13 cellular contexts compared by ENCODE assay signal in genomic region chr2:223042704-223043118, GRCh38. TPM values are rescaled to one million over a fixed set of nuclear protein-coding genes. Genes with fewer than 3 reads are reported as not detected.
DNase-seq lines count a peak whose midpoint lies in the region; ATAC-seq, FAIRE-seq and TF ChIP-seq lines count a peak whose summit lies in the region.
"Had no signal": no experiment of that assay in that cellular context is flagged by ENCODE, and none has a peak within 500 bp of the region (broad histone marks: within the 10 kb centered on the region; RNA-seq: fewer than 3 reads in every experiment).

No MANE protein-coding gene starts in this region.

- WGBS in SK-N-SH (ENCODE audit: low lambda C conversion rate): 71% methylated on average over 1 of the region's 1 CpG
- WGBS in heart left ventricle, 4 donors: 83 to 100% (median 86%) methylated on average over 1 of the region's 1 CpG

- H3K4me3 ChIP-seq in SK-N-SH (ENCODE audit: low read depth in 2 of 2, low read length in 1 of 2): no peak overlapping the region
- H3K4me3 ChIP-seq in fibroblast of lung (replicated peaks in 1 of 4; ENCODE audit: control extremely low read depth in 1 of 4, insufficient read depth in 1 of 4, low read depth in 3 of 4, low read length in 4 of 4): no peak overlapping the region
- no peak overlapping the region for H3K4me3 ChIP-seq in tibial artery
- no peak overlapping the region for H3K4me3 ChIP-seq in heart left ventricle
- H3K4me3 ChIP-seq in HAP-1: no peak overlapping the region
- H3K4me3 ChIP-seq: testis had no signal

- in situ Hi-C loops in HAP-1 (cut with MboI; ENCODE audit: low sequenced_read_pairs): no loop called here

- H3K27me3 ChIP-seq in SK-N-SH (ENCODE audit: insufficient read depth) (no peaks in the 10 kb centered on the region), fibroblast of lung (ENCODE audit: control insufficient read depth, insufficient read depth, low read length) (no peaks in the 10 kb centered on the region), tibial artery (no peaks in the 10 kb centered on the region), heart left ventricle (no peaks in the 10 kb centered on the region), HAP-1 (ENCODE audit: low read depth) (no peaks in the 10 kb centered on the region)
- H3K27me3 ChIP-seq: testis had no signal

- TF ChIP-seq RAD21 in SK-N-SH (IDR thresholded peaks at IDR 0.05; ENCODE audit: low read length): no peak

- no peak overlapping the region for H3K4me2 ChIP-seq in SK-N-SH
- no peak overlapping the region for H3K4me2 ChIP-seq in fibroblast of lung (ENCODE audit: extremely low read depth, insufficient read depth, low read length)

- intact Hi-C loops in tibial artery (cut with DNase I; ENCODE audit: low total_unique reads) (no loop called here), heart left ventricle (cut with DNase I) (loop anchor here in 3 of 10 donors (5.0 to 10.0 kb wide), 3 partner anchors 35 to 48 kb away; no protein-coding TSS in a partner anchor)

- no peak for DNase-seq in SK-N-SH
- DNase-seq in RCC 7860 (ENCODE audit: low spot score): peak; percentile 83
- DNase-seq in fibroblast of lung (ENCODE audit: low read depth in 2 of 2): peak; percentile 35 to 55
- no peak for DNase-seq in tibial artery
- DNase-seq in heart left ventricle: no peak
- DNase-seq in HAP-1 (ENCODE audit: low spot score in 2 of 2): no peak
- DNase-seq: DMS79 treated with DMSO at 0.1 percent for 48 hours, right cardiac atrium, testis had no signal

- peak overlapping the region; percentile 16 to 99; a peak in 3 of 4 replicates for H3K27ac ChIP-seq in SK-N-SH (ENCODE audit: low read depth in 2 of 2, low read length in 1 of 2)
- H3K27ac ChIP-seq in fibroblast of lung (ENCODE audit: insufficient read depth, low read length): peak overlapping the region; percentile 59
- peak overlapping the region; percentile 76 to 83 for H3K27ac ChIP-seq in tibial artery
- H3K27ac ChIP-seq in heart left ventricle: peak overlapping the region in 1 of 12 donors; percentile 25
- H3K27ac ChIP-seq: testis had no signal

- no peak for TF ChIP-seq POLR2A in heart left ventricle (IDR thresholded peaks at IDR 0.05)

- no peaks in the 10 kb centered on the region for H4K20me1 ChIP-seq in SK-N-SH (ENCODE audit: insufficient read depth)
- H4K20me1 ChIP-seq in fibroblast of lung (ENCODE audit: control insufficient read depth, extremely low read depth, insufficient read depth, low read length): no peaks in the 10 kb centered on the region

- H2AFZ ChIP-seq in SK-N-SH (ENCODE audit: low read depth) (peak overlapping the region; percentile 11; the same call in 1 of the 2 replicates), fibroblast of lung (ENCODE audit: low read length) (no peak overlapping the region)

- H3K79me2 ChIP-seq in SK-N-SH (ENCODE audit: insufficient read depth) (no peaks in the 10 kb centered on the region), fibroblast of lung (ENCODE audit: control insufficient read depth, insufficient read depth, low read length) (no peaks in the 10 kb centered on the region)

- H3K9ac ChIP-seq in SK-N-SH (no peak overlapping the region), fibroblast of lung (ENCODE audit: insufficient read depth, low read length) (no peak overlapping the region)

- peak; percentile 88 for FAIRE-seq in RCC 7860 (lab: Jason Lieb, UNC)
- FAIRE-seq: A204.1 had no signal

- H3K9me3 ChIP-seq in SK-N-SH: no peaks in the 10 kb centered on the region
- H3K9me3 ChIP-seq in fibroblast of lung (ENCODE audit: control insufficient read depth, insufficient read depth, low read depth, low read length): no peaks in the 10 kb centered on the region
- no peaks in the 10 kb centered on the region for H3K9me3 ChIP-seq in tibial artery
- H3K9me3 ChIP-seq in heart left ventricle: no peaks in the 10 kb centered on the region
- no peaks in the 10 kb centered on the region for H3K9me3 ChIP-seq in HAP-1
- H3K9me3 ChIP-seq: testis had no signal

- peak in 1 of 2 experiments; percentile 20; a peak in 1 of 4 replicates for TF ChIP-seq EP300 in SK-N-SH (IDR thresholded peaks at IDR 0.05; ENCODE audit: borderline replicate concordance in 1 of 2, low read depth in 1 of 2, low read length in 1 of 2)

- ATAC-seq in SK-N-SH treated with all-trans-retinoic acid at 6 μM for 48 hours (no peak), heart left ventricle (no peak), GM21529 (IDR thresholded peaks at IDR 0.05; ENCODE audit: unreplicated experiment) (no peak)
- ATAC-seq: right cardiac atrium had no signal

- H3F3A ChIP-seq in SK-N-SH (replicated peaks; ENCODE audit: insufficient read depth): peaks cover 42% of the 10 kb centered on the region

- POLR2A ChIA-PET in SK-N-SH (lab: Yijun Ruan, JAX): no interaction called here

- H3K36me3 ChIP-seq in SK-N-SH (replicated peaks in 1 of 2; ENCODE audit: control insufficient read depth in 1 of 2, insufficient read depth in 2 of 2, low read length in 1 of 2) (no peaks in the 10 kb centered on the region), fibroblast of lung (ENCODE audit: control insufficient read depth, insufficient read depth, low read length) (no peaks in the 10 kb centered on the region), tibial artery (no peaks in the 10 kb centered on the region), heart left ventricle (no peaks in the 10 kb centered on the region), HAP-1 (replicated peaks) (no peaks in the 10 kb centered on the region)

- no peaks in the 10 kb centered on the region for H3K9me2 ChIP-seq in SK-N-SH

- TF ChIP-seq CTCF in SK-N-SH (IDR thresholded peaks at IDR 0.05): no peak
- no peak for TF ChIP-seq CTCF in fibroblast of lung (conservative IDR thresholded peaks at IDR 0.05 in 1 of 2, IDR thresholded peaks at IDR 0.05 in 1 of 2; ENCODE audit: low read depth in 1 of 2, low read length in 2 of 2)
- no peak for TF ChIP-seq CTCF in tibial artery (IDR thresholded peaks at IDR 0.05)
- TF ChIP-seq CTCF in heart left ventricle (IDR thresholded peaks at IDR 0.05): no peak

- H3K4me1 ChIP-seq in SK-N-SH (ENCODE audit: control insufficient read depth in 1 of 2, insufficient read depth in 2 of 2, low read depth in 1 of 2, low read length in 1 of 2) (peaks cover 12 to 55% of the 10 kb centered on the region in 2 experiments), fibroblast of lung (ENCODE audit: control insufficient read depth, extremely low read depth, insufficient read depth, low read length) (peaks cover 17% of the 10 kb centered on the region), tibial artery (peaks cover 0 to 49% (median 14%) of the 10 kb centered on the region in 4 donors), heart left ventricle (peaks cover 0 to 20% (median 8%) of the 10 kb centered on the region in 12 donors), HAP-1 (no peaks in the 10 kb centered on the region)
- H3K4me1 ChIP-seq: testis had no signal

- CTCF ChIA-PET in SK-N-SH (lab: Yijun Ruan, JAX): no interaction called here

TF ChIP-seq in SK-N-SH, 30 proteins besides CTCF, POLR2A, EP300 and RAD21:
- no peak for TF ChIP-seq TAF1 (IDR thresholded peaks at IDR 0.05; ENCODE audit: borderline replicate concordance, low read depth, low read length)
- TF ChIP-seq EZH2phosphoT487 (IDR thresholded peaks at IDR 0.05; ENCODE audit: borderline replicate concordance, low read depth): no peak
- TF ChIP-seq JUND (IDR thresholded peaks at IDR 0.05): no peak
- no peak for TF ChIP-seq MEF2A (IDR thresholded peaks at IDR 0.05; ENCODE audit: borderline replicate concordance, low read depth)
- peak; percentile 22; the same call in 1 of the 2 replicates for TF ChIP-seq TCF12 (IDR thresholded peaks at IDR 0.05)
- no peak for TF ChIP-seq NFIC (IDR thresholded peaks at IDR 0.05; ENCODE audit: borderline replicate concordance)
- TF ChIP-seq NRF1 (IDR thresholded peaks at IDR 0.05; ENCODE audit: low read depth, low read length): no peak

TF ChIP-seq in SK-N-SH treated with all-trans-retinoic acid at 6 μM for 48 hours, 23 proteins besides CTCF, POLR2A, EP300 and RAD21:
- TF ChIP-seq ZNF70 (CRISPR knock-in tag; IDR thresholded peaks at IDR 0.05) (no peak), ZNF8 (CRISPR knock-in tag; IDR thresholded peaks at IDR 0.05) (no peak), ISL1 (CRISPR knock-in tag; IDR thresholded peaks at IDR 0.05) (no peak), ZC3H10 (CRISPR knock-in tag; IDR thresholded peaks at IDR 0.05) (no peak), GLIS3 (CRISPR knock-in tag; IDR thresholded peaks at IDR 0.05) (no peak), OSR1 (CRISPR knock-in tag; IDR thresholded peaks at IDR 0.05) (no peak), PPARA (CRISPR knock-in tag; IDR thresholded peaks at IDR 0.05; ENCODE audit: borderline replicate concordance) (no peak), BACH2 (CRISPR knock-in tag; IDR thresholded peaks at IDR 0.05; ENCODE audit: borderline replicate concordance) (no peak)
- TF ChIP-seq, protein P1, sequence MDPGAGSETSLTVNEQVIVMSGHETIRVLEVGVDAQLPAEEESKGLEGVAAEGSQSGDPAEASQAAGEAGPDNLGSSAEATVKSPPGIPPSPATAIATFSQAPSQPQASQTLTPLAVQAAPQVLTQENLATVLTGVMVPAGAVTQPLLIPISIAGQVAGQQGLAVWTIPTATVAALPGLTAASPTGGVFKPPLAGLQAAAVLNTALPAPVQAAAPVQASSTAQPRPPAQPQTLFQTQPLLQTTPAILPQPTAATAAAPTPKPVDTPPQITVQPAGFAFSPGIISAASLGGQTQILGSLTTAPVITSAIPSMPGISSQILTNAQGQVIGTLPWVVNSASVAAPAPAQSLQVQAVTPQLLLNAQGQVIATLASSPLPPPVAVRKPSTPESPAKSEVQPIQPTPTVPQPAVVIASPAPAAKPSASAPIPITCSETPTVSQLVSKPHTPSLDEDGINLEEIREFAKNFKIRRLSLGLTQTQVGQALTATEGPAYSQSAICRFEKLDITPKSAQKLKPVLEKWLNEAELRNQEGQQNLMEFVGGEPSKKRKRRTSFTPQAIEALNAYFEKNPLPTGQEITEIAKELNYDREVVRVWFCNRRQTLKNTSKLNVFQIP (CRISPR knock-in tag; IDR thresholded peaks at IDR 0.05; ENCODE audit: borderline replicate concordance, low read depth): no peak

RNA-seq across cellular contexts. Expression of gene KCNE4, which starts 9.3 kb away (rescaled TPM):
- 0.19 and 0.20 TPM in 2 replicates for polyA plus RNA-seq in SK-N-SH (2012; rRNA removed)
- polyA plus RNA-seq in SK-N-SH (2012; cell fraction: cytosol; rRNA removed): 0.24 and 0.27 TPM in 2 replicates
- polyA plus RNA-seq in SK-N-SH (2012; cell fraction: nucleus; rRNA removed): 0.18 and 0.29 TPM in 2 replicates
- 11.0 and 25.3 TPM in 2 replicates for total RNA-seq in fibroblast of lung
- 6.0 and 17.8 TPM in 2 replicates for polyA plus RNA-seq in fibroblast of lung
- 4.3 and 13.1 TPM in 2 replicates for polyA plus RNA-seq in fibroblast of lung (2012)
- 3.6 and 4.0 TPM in 2 replicates for polyA minus RNA-seq in fibroblast of lung (ENCODE audit: low replicate concordance)
- total RNA-seq in heart left ventricle: 1 to 10 TPM in 8 of 9 donors, under 1 TPM in 1; 0.69 to 3.7 (median 1.6) TPM
- polyA plus RNA-seq in heart left ventricle: 1 to 10 TPM; 1.5 to 2.4 TPM
- total RNA-seq: activated T-helper 1 cell treated with anti-CD3 and anti-CD28 coated beads, Interleukin-12 subunit alpha, Interleukin-12 subunit beta, Interleukin-2, Interleukin-4 antibody, amounts not matched to agents 30 ng/mL and 10 ng/mL and 1 ng/mL, durations not matched to agents 14 hours and 24 hours and 36 hours had no signal

Comparison
In these comparisons a context has a peak if more than half of its experiments do, and no peak if none do; other contexts are left out.
1. DNase-seq: peak in RCC 7860 (single experiment) and fibroblast of lung (2 of 2); none in SK-N-SH (single experiment), tibial artery (0 of 2), heart left ventricle (0 of 5) and HAP-1 (0 of 2).